1 cellular context compared by ENCODE assay signal in the genomic region with DNA sequence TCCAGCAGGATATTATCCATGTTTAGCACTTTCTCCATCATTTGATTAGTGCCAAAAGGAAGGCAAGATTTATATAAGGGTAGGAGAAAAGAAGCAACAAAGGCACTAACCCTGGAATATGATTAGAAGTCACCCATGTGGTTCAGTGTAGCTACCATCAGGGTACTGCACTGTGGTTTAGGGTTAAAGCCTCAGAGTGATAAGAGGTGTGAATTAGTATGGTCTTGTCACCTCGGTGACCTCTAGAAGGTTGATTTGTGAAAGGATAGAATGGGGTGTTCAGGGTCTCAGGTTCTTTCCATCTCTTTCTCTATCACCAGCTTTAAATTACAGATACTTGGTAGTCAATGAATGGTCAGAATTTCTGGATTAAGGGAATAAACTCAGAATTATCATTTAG.
TF ChIP-seq lines count a peak whose summit lies in the region.

No MANE protein-coding gene starts in this region.

TF ChIP-seq in H1, 55 proteins besides CTCF, POLR2A, EP300 and RAD21:
- TF ChIP-seq, protein P1, sequence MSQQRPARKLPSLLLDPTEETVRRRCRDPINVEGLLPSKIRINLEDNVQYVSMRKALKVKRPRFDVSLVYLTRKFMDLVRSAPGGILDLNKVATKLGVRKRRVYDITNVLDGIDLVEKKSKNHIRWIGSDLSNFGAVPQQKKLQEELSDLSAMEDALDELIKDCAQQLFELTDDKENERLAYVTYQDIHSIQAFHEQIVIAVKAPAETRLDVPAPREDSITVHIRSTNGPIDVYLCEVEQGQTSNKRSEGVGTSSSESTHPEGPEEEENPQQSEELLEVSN (IDR thresholded peaks at IDR 0.05), result no peak
- TF ChIP-seq CREB1 (IDR thresholded peaks at IDR 0.05) (no peak), SP4 (IDR thresholded peaks at IDR 0.05; ENCODE audit: low read length) (no peak)
